Comparison of ENCODE assay signal across 30 cellular contexts in the genomic region with DNA sequence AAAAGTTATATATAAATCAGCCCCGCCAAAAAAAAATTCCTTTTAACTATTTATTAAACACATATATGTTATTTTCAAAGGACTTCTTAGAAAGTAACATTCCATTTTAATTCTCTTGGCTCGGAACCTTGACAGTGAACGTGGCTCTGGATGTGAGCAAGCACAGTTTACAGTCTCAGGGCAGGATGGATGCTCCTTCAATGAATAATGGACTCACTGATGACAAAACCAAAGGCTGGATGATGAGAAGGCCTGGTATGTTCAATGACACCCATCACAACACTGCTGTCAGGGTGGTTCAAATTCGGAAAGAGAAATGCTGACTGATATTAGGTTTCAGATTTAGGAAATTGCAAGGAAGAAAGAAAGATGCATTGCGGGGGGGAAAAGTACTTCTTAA.
"Had no signal": no experiment of that assay in that cellular context is flagged by ENCODE, and none has a peak within 500 bp of the region (broad histone marks: within the 10 kb centered on the region; RNA-seq: fewer than 3 reads in every experiment).

No MANE protein-coding gene starts in this region.

- H3K27me3 Mint-ChIP-seq: activated CD4-positive, alpha-beta memory T cell treated with anti-CD3 and anti-CD28 coated beads, Interleukin-2, amount 10 ng/mL, durations not matched to agents 7 days and 5 days; activated CD4-positive, alpha-beta T cell treated with anti-CD3 and anti-CD28 coated beads, Interleukin-2, amount 10 ng/mL, durations not matched to agents 7 days and 5 days; central memory CD8-positive, alpha-beta T cell; dendritic cell treated with granulocyte-macrophage colony-stimulating factor and Interleukin-4, amounts not matched to agents 40 ng/mL and 50 ng/mL, for 4 days had no signal

- H3K27ac Mint-ChIP-seq: activated CD4-positive, alpha-beta memory T cell treated with anti-CD3 and anti-CD28 coated beads, Interleukin-2, amount 10 ng/mL, durations not matched to agents 7 days and 5 days; activated CD4-positive, alpha-beta T cell treated with anti-CD3 and anti-CD28 coated beads, Interleukin-2, amount 10 ng/mL, durations not matched to agents 7 days and 5 days; activated naive CD4-positive, alpha-beta T cell treated with anti-CD3 and anti-CD28 coated beads, Interleukin-2, amount 10 ng/mL, durations not matched to agents 7 days and 5 days; activated naive CD4-positive, alpha-beta T cell treated with anti-CD3 and anti-CD28 coated beads, Interleukin-2, amount 50 U/mL, for 72 hours; activated naive CD8-positive, alpha-beta T cell treated with anti-CD3 and anti-CD28 coated beads, Interleukin-2, amount 10 ng/mL, durations not matched to agents 7 days and 5 days; activated T-cell treated with anti-CD3 and anti-CD28 coated beads, Interleukin-2, amount 50 U/mL, for 24 hours; brain; dendritic cell treated with granulocyte-macrophage colony-stimulating factor and Interleukin-4, amounts not matched to agents 40 ng/mL and 50 ng/mL, for 4 days; endodermal cell; WTC11 had no signal

- H3K4me1 Mint-ChIP-seq: activated CD4-positive, alpha-beta memory T cell treated with anti-CD3 and anti-CD28 coated beads, Interleukin-2, amount 10 ng/mL, durations not matched to agents 7 days and 5 days; activated CD4-positive, alpha-beta T cell treated with anti-CD3 and anti-CD28 coated beads, Interleukin-2, amount 10 ng/mL, durations not matched to agents 7 days and 5 days; activated naive CD4-positive, alpha-beta T cell treated with anti-CD3 and anti-CD28 coated beads, Interleukin-2, amount 10 ng/mL, durations not matched to agents 7 days and 5 days; activated naive CD8-positive, alpha-beta T cell treated with anti-CD3 and anti-CD28 coated beads, Interleukin-2, amount 10 ng/mL, durations not matched to agents 7 days and 5 days; central memory CD8-positive, alpha-beta T cell; WTC11 had no signal

- H3K27ac ChIP-seq: ascending aorta, breast epithelium, cardiac muscle cell, coronary artery, dorsolateral prefrontal cortex, VCaP had no signal

- H3K27me3 ChIP-seq: ascending aorta, breast epithelium, cardiac muscle cell, dorsolateral prefrontal cortex had no signal

- H3K9me3 Mint-ChIP-seq: activated CD4-positive, alpha-beta memory T cell treated with anti-CD3 and anti-CD28 coated beads, Interleukin-2, amount 10 ng/mL, durations not matched to agents 7 days and 5 days; activated CD4-positive, alpha-beta T cell treated with anti-CD3 and anti-CD28 coated beads, Interleukin-2, amount 10 ng/mL, durations not matched to agents 7 days and 5 days; activated naive CD4-positive, alpha-beta T cell treated with anti-CD3 and anti-CD28 coated beads, Interleukin-2, amount 10 ng/mL, durations not matched to agents 7 days and 5 days; activated naive CD4-positive, alpha-beta T cell treated with anti-CD3 and anti-CD28 coated beads, Interleukin-2, amount 50 U/mL, for 72 hours; activated naive CD8-positive, alpha-beta T cell treated with anti-CD3 and anti-CD28 coated beads, Interleukin-2, amount 10 ng/mL, durations not matched to agents 7 days and 5 days; activated T-cell treated with anti-CD3 and anti-CD28 coated beads, Interleukin-2, amount 50 U/mL, for 24 hours; activated T-cell treated with anti-CD3 and anti-CD28 coated beads, Interleukin-2, amount 50 U/mL, for 72 hours; brain; central memory CD8-positive, alpha-beta T cell; dendritic cell treated with granulocyte-macrophage colony-stimulating factor and Interleukin-4, amounts not matched to agents 40 ng/mL and 50 ng/mL, for 4 days; endodermal cell; WTC11 had no signal

- H3K4me1 ChIP-seq: breast epithelium had no signal

- ATAC-seq: activated naive CD4-positive, alpha-beta T cell treated with anti-CD3 and anti-CD28 coated beads, Interleukin-2, amount 50 U/mL, for 72 hours; activated T-cell treated with anti-CD3 and anti-CD28 coated beads, Interleukin-2, amount 50 U/mL, for 72 hours; esophagus mucosa; WTC11 had no signal

- DNase-seq: activated CD4-positive, alpha-beta memory T cell treated with anti-CD3 and anti-CD28 coated beads, Interleukin-2, amount 10 ng/mL, durations not matched to agents 7 days and 5 days; activated CD4-positive, alpha-beta T cell treated with anti-CD3 and anti-CD28 coated beads for 1 hour; activated CD4-positive, alpha-beta T cell treated with anti-CD3 and anti-CD28 coated beads for 4 hours; activated CD4-positive, alpha-beta T cell treated with anti-CD3 and anti-CD28 coated beads, Interleukin-2, amount 10 ng/mL, durations not matched to agents 7 days and 5 days; activated CD4-positive, alpha-beta T cell treated with anti-CD3 and anti-CD28 coated beads, Interleukin-2, amount 50 U/mL, for 4 hours; activated CD8-positive, alpha-beta memory T cell treated with anti-CD3 and anti-CD28 coated beads, Interleukin-2, amount 50 U/mL, for 48 hours; activated gamma-delta T cell; activated naive CD4-positive, alpha-beta T cell; activated naive CD4-positive, alpha-beta T cell treated with anti-CD3 and anti-CD28 coated beads, Interleukin-2, amount 10 ng/mL, durations not matched to agents 7 days and 5 days; activated naive CD8-positive, alpha-beta T cell treated with anti-CD3 and anti-CD28 coated beads, Interleukin-2, amount 10 ng/mL, durations not matched to agents 7 days and 5 days; activated T-cell treated with anti-CD3 and anti-CD28 coated beads for 4 hours; activated T-cell treated with anti-CD3 and anti-CD28 coated beads, Interleukin-2, amount 50 U/mL, for 24 hours; activated T-cell treated with anti-CD3 and anti-CD28 coated beads, Interleukin-2, amount 50 U/mL, for 72 hours; dorsolateral prefrontal cortex; effector memory CD4-positive, alpha-beta T cell; endodermal cell; foreskin melanocyte; head of caudate nucleus; T-helper 2 cell had no signal

- H3K4me3 Mint-ChIP-seq: activated CD4-positive, alpha-beta memory T cell treated with anti-CD3 and anti-CD28 coated beads, Interleukin-2, amount 10 ng/mL, durations not matched to agents 7 days and 5 days; activated CD4-positive, alpha-beta T cell treated with anti-CD3 and anti-CD28 coated beads, Interleukin-2, amount 10 ng/mL, durations not matched to agents 7 days and 5 days; activated naive CD4-positive, alpha-beta T cell treated with anti-CD3 and anti-CD28 coated beads, Interleukin-2, amount 10 ng/mL, durations not matched to agents 7 days and 5 days; activated naive CD8-positive, alpha-beta T cell treated with anti-CD3 and anti-CD28 coated beads, Interleukin-2, amount 10 ng/mL, durations not matched to agents 7 days and 5 days; activated T-cell treated with anti-CD3 and anti-CD28 coated beads, Interleukin-2, amount 50 U/mL, for 24 hours; activated T-cell treated with anti-CD3 and anti-CD28 coated beads, Interleukin-2, amount 50 U/mL, for 72 hours; brain; central memory CD8-positive, alpha-beta T cell; dendritic cell treated with granulocyte-macrophage colony-stimulating factor and Interleukin-4, amounts not matched to agents 40 ng/mL and 50 ng/mL, for 4 days; endodermal cell; WTC11 had no signal

- H3K36me3 Mint-ChIP-seq: activated naive CD4-positive, alpha-beta T cell treated with anti-CD3 and anti-CD28 coated beads, Interleukin-2, amount 10 ng/mL, durations not matched to agents 7 days and 5 days; activated naive CD8-positive, alpha-beta T cell treated with anti-CD3 and anti-CD28 coated beads, Interleukin-2, amount 10 ng/mL, durations not matched to agents 7 days and 5 days; WTC11 had no signal

- H3K9me3 ChIP-seq: ascending aorta, breast epithelium had no signal
